In genomic region chr11:15810581-15810980, GRCh38 we compare ENCODE assay signal across 15 cellular contexts.
A peak's percentile ranks its signal among the peaks of the same experiment; 100 is the strongest.
DNase-seq lines count a peak whose midpoint lies in the region; ATAC-seq and TF ChIP-seq lines count a peak whose summit lies in the region.
"Had no signal": no experiment of that assay in that cellular context is flagged by ENCODE, and none has a peak within 500 bp of the region (broad histone marks: within the 10 kb centered on the region; RNA-seq: fewer than 3 reads in every experiment).

No MANE protein-coding gene starts in this region.

- TF ChIP-seq RAD21 in Ishikawa (IDR thresholded peaks at IDR 0.05; ENCODE audit: low read depth) = no peak

- no peak for TF ChIP-seq EP300 in Ishikawa (IDR thresholded peaks at IDR 0.05; ENCODE audit: borderline replicate concordance)

- no peaks in the 10 kb centered on the region for H3K36me3 Mint-ChIP-seq in activated T-helper 17 cell treated with anti-CD3 and anti-CD28 coated beads, Interleukin-2, amount 50 U/mL, for 72 hours (ENCODE audit: low read depth)
- H3K36me3 Mint-ChIP-seq: CD8-positive, alpha-beta T cell had no signal

- no peaks in the 10 kb centered on the region for H3K4me1 Mint-ChIP-seq in activated T-helper 17 cell treated with anti-CD3 and anti-CD28 coated beads, Interleukin-2, amount 50 U/mL, for 72 hours
- H3K4me1 Mint-ChIP-seq: B cell had no signal

- DNase-seq in amniotic epithelial cell (ENCODE audit: low read depth) (peak; percentile 83), inferior parietal cortex (ENCODE audit: extremely low spot score) (no peak), DMS53 (lab: John Stamatoyannopoulos, UW) (no peak), DMS79 (lab: John Stamatoyannopoulos, UW) (no peak)
- DNase-seq: AML-193; Caco-2; Calu3; CD4-positive, alpha-beta T cell; CD8-positive, alpha-beta T cell; DMS79 treated with DMSO at 0.1 percent for 48 hours; GF-D8 had no signal

- no peak overlapping the region for H3K27ac Mint-ChIP-seq in activated T-helper 17 cell treated with anti-CD3 and anti-CD28 coated beads, Interleukin-2, amount 50 U/mL, for 72 hours
- H3K27ac Mint-ChIP-seq: B cell; CD4-positive, alpha-beta T cell; CD8-positive, alpha-beta T cell had no signal

- no peak overlapping the region for H3K4me3 Mint-ChIP-seq in activated T-helper 17 cell treated with anti-CD3 and anti-CD28 coated beads, Interleukin-2, amount 50 U/mL, for 72 hours
- H3K4me3 Mint-ChIP-seq: B cell; CD4-positive, alpha-beta T cell; CD8-positive, alpha-beta T cell had no signal

- ATAC-seq in activated T-helper 17 cell treated with anti-CD3 and anti-CD28 coated beads, Interleukin-2, amount 50 U/mL, for 72 hours (replicated peaks) = peak; percentile 34
- ATAC-seq: A549; CD8-positive, alpha-beta T cell had no signal

- no peaks in the 10 kb centered on the region for H3K9me3 Mint-ChIP-seq in activated T-helper 17 cell treated with anti-CD3 and anti-CD28 coated beads, Interleukin-2, amount 50 U/mL, for 72 hours

- H3K27me3 Mint-ChIP-seq in activated T-helper 17 cell treated with anti-CD3 and anti-CD28 coated beads, Interleukin-2, amount 50 U/mL, for 72 hours = peaks cover 3% of the 10 kb centered on the region
- H3K27me3 Mint-ChIP-seq: CD4-positive, alpha-beta T cell had no signal

TF ChIP-seq in Ishikawa, 13 proteins besides CTCF, POLR2A, EP300 and RAD21:
- TF ChIP-seq REST (IDR thresholded peaks at IDR 0.05; ENCODE audit: low read depth) = peak; percentile 53
- no peak for TF ChIP-seq EGR1 (IDR thresholded peaks at IDR 0.05)
